26 cellular contexts compared by ENCODE assay signal in genomic region chr3:100516843-100517242, GRCh38. TPM values are rescaled to one million over a fixed set of nuclear protein-coding genes. Genes with fewer than 3 reads are reported as not detected.
A peak's percentile ranks its signal among the peaks of the same experiment; 100 is the strongest.
DNase-seq lines count a peak whose midpoint lies in the region; ATAC-seq, FAIRE-seq and TF ChIP-seq lines count a peak whose summit lies in the region.
"Had no signal": no experiment of that assay in that cellular context is flagged by ENCODE, and none has a peak within 500 bp of the region (broad histone marks: within the 10 kb centered on the region; RNA-seq: fewer than 3 reads in every experiment).

No MANE protein-coding gene starts in this region.

- intact Hi-C loops in right lobe of liver (cut with DNase I), result no loop called here
- intact Hi-C loops in HepG2 (cut with micrococcal nuclease; ENCODE audit: unreplicated experiment), result no loop called here

- H3K9me3 ChIP-seq in right lobe of liver (no peaks in the 10 kb centered on the region), HepG2 (ENCODE audit: low read length) (no peaks in the 10 kb centered on the region), hepatocyte (ENCODE audit: low read depth) (no peaks in the 10 kb centered on the region)
- H3K9me3 ChIP-seq: adrenal gland, heart right ventricle, lower lobe of right lung, neutrophil, stomach had no signal

- TF ChIP-seq POLR2A in right lobe of liver (IDR thresholded peaks at IDR 0.05) (no peak), HepG2 (IDR thresholded peaks at IDR 0.05; ENCODE audit: insufficient read depth in 1 of 2, low read depth in 2 of 2, low read length in 2 of 2) (no peak)

- H3K4me1 ChIP-seq in right lobe of liver (peaks cover 0 to 32% (median 11%) of the 10 kb centered on the region in 4 donors), HepG2 (ENCODE audit: insufficient read depth, low read length) (no peaks in the 10 kb centered on the region), hepatocyte (ENCODE audit: insufficient read depth) (no peaks in the 10 kb centered on the region)
- H3K4me1 ChIP-seq: adrenal gland, lower lobe of right lung, stomach had no signal

- no peaks in the 10 kb centered on the region for H3K27me3 ChIP-seq in right lobe of liver
- no peaks in the 10 kb centered on the region for H3K27me3 ChIP-seq in HepG2 (ENCODE audit: control insufficient read depth in 1 of 2, insufficient read depth in 2 of 2, low read length in 2 of 2)
- no peaks in the 10 kb centered on the region for H3K27me3 ChIP-seq in hepatocyte
- H3K27me3 ChIP-seq: adrenal gland, heart right ventricle, neutrophil, stomach had no signal

- TF ChIP-seq CTCF in right lobe of liver (IDR thresholded peaks at IDR 0.05) (no peak), HepG2 (CRISPR knock-in tag; IDR thresholded peaks at IDR 0.05) (no peak), astrocyte of the spinal cord (IDR thresholded peaks at IDR 0.05; ENCODE audit: low read depth, low read length) (no peak), hepatocyte (IDR thresholded peaks at IDR 0.05; ENCODE audit: poor library complexity) (no peak)

- no peak for FAIRE-seq in HepG2 (lab: Jason Lieb, UNC)
- FAIRE-seq: A204.1, GM12878, H54, RCC 7860 had no signal

- H4K20me1 ChIP-seq in HepG2 (ENCODE audit: insufficient read depth, low read length) (no peaks in the 10 kb centered on the region), hepatocyte (ENCODE audit: insufficient read depth, poor library complexity, severe bottlenecking) (no peaks in the 10 kb centered on the region)

- TF ChIP-seq RAD21 in HepG2 (CRISPR knock-in tag; IDR thresholded peaks at IDR 0.05), result no peak

- TF ChIP-seq EP300 in HepG2 (IDR thresholded peaks at IDR 0.05; ENCODE audit: low read depth in 2 of 2, low read length in 2 of 2), result no peak
- TF ChIP-seq EP300 in HepG2 (CRISPR knock-in tag; IDR thresholded peaks at IDR 0.05; ENCODE audit: borderline replicate concordance), result no peak

- no peak overlapping the region for H3K4me2 ChIP-seq in HepG2 (ENCODE audit: low read depth, low read length)
- H3K4me2 ChIP-seq in hepatocyte, result no peak overlapping the region

- H2AFZ ChIP-seq in HepG2 (ENCODE audit: low read length) (no peak overlapping the region), hepatocyte (no peak overlapping the region)

- peak overlapping the region in 2 of 3 donors; percentile 6 to 34 for H3K27ac ChIP-seq in right lobe of liver
- no peak overlapping the region for H3K27ac ChIP-seq in HepG2 (ENCODE audit: extremely low read length, insufficient read depth, low read length)
- peak overlapping the region; percentile 60 for H3K27ac ChIP-seq in hepatocyte
- H3K27ac ChIP-seq: adrenal gland, C4-2B, heart right ventricle, lower lobe of right lung, stomach had no signal

- in situ Hi-C loops in HepG2 (cut with HindIII; ENCODE audit: extremely low pct_ligation_motif_present, low pct_unique_long_range_greater_than_20kb), result no loop called here
- in situ Hi-C loops in astrocyte of the spinal cord (cut with HindIII; ENCODE audit: low sequenced_read_pairs), result no loop called here

- no peak overlapping the region for H3K9ac ChIP-seq in HepG2 (ENCODE audit: insufficient read depth, low read depth, low read length)

- ATAC-seq in right lobe of liver, result no peak
- no peak for ATAC-seq in HepG2
- ATAC-seq in HG02678 (IDR thresholded peaks at IDR 0.05; ENCODE audit: unreplicated experiment), result no peak
- ATAC-seq: GM12878, lower lobe of right lung, WTC11 had no signal

- CTCF ChIA-PET in HepG2 (lab: Yijun Ruan, JAX; ENCODE audit: low intra/inter-chr PET ratio, low total read pairs), result no interaction called here

- POLR2A ChIA-PET in HepG2 (lab: Yijun Ruan, JAX), result no interaction called here

- BruUV-seq in HepG2 (replicated peaks; lab: Mats Ljungman, UMichigan), result no TSS peak

- 83% methylated on average over 4 of the region's 4 CpGs for WGBS in right lobe of liver (ENCODE audit: insufficient coverage, low coverage, low lambda C conversion rate, missing lambda C conversion rate)
- 64% methylated on average over 4 of the region's 4 CpGs for WGBS in HepG2 (ENCODE audit: low lambda C conversion rate)
- WGBS in hepatocyte (ENCODE audit: low lambda C conversion rate, missing lambda C conversion rate), result 74% methylated on average over 4 of the region's 4 CpGs

- DNase-seq in right lobe of liver, result no peak
- DNase-seq in HepG2 (ENCODE audit: low spot score), result no peak
- peak; percentile 63 for DNase-seq in astrocyte of the spinal cord (ENCODE audit: low read depth, low spot score)
- no peak for DNase-seq in hepatocyte (ENCODE audit: low spot score)
- no peak for DNase-seq in NCI-H510A (lab: John Stamatoyannopoulos, UW)
- no peak for DNase-seq in activated CD4-positive, alpha-beta T cell treated with anti-CD3 and anti-CD28 coated beads for 1 hour
- DNase-seq in D341Med (ENCODE audit: low spot score), result no peak
- DNase-seq: activated CD4-positive, alpha-beta memory T cell treated with anti-CD3 and anti-CD28 coated beads for 36 hours; activated gamma-delta T cell treated with Interleukin-2 at 50 U/mL for 16 hours; adrenal gland; effector CD8-positive, alpha-beta T cell; GDM1; heart right ventricle; immature natural killer cell; lower lobe of right lung; NCI-H1105; NCI-H524; stomach had no signal

- H3K9me2 ChIP-seq in hepatocyte (replicated peaks; ENCODE audit: insufficient read depth), result no peaks in the 10 kb centered on the region

- H3K4me3 ChIP-seq in right lobe of liver (no peak overlapping the region), HepG2 (replicated peaks in 1 of 3; ENCODE audit: insufficient read depth in 1 of 3, low read depth in 2 of 3, low read length in 3 of 3) (no peak overlapping the region), astrocyte of the spinal cord (ENCODE audit: low read depth, low read length) (no peak overlapping the region), hepatocyte (no peak overlapping the region)
- H3K4me3 ChIP-seq: adrenal gland, GM12878, heart right ventricle, lower lobe of right lung, stomach had no signal

- H3K79me2 ChIP-seq in HepG2 (ENCODE audit: insufficient read depth, low read length) (no peaks in the 10 kb centered on the region), hepatocyte (peaks cover 4% of the 10 kb centered on the region)

- H3K36me3 ChIP-seq in right lobe of liver (no peaks in the 10 kb centered on the region), HepG2 (replicated peaks in 1 of 2; ENCODE audit: control insufficient read depth in 1 of 2, insufficient read depth in 2 of 2, low read length in 2 of 2) (peaks cover 0 to 6% of the 10 kb centered on the region in 2 experiments; a peak in 1 of 5 replicates), hepatocyte (replicated peaks; ENCODE audit: insufficient read depth, low read depth) (no peaks in the 10 kb centered on the region)
- H3K36me3 ChIP-seq: adrenal gland, heart right ventricle, lower lobe of right lung, neutrophil had no signal

TF ChIP-seq in HepG2, 621 proteins besides CTCF, POLR2A, EP300 and RAD21 (continues in another document):
- TF ChIP-seq ZFY (CRISPR knock-in tag; IDR thresholded peaks at IDR 0.05) (no peak), THAP11 (CRISPR knock-in tag; IDR thresholded peaks at IDR 0.05) (no peak), SUZ12 (IDR thresholded peaks at IDR 0.05; ENCODE audit: low read depth, low read length) (no peak), ZFP36L1 (CRISPR knock-in tag; IDR thresholded peaks at IDR 0.05) (no peak), ZBTB21 (CRISPR knock-in tag; IDR thresholded peaks at IDR 0.05) (no peak), ZUFSP (CRISPR knock-in tag; IDR thresholded peaks at IDR 0.05; ENCODE audit: borderline replicate concordance) (no peak), SSRP1 (CRISPR knock-in tag; IDR thresholded peaks at IDR 0.05) (no peak)

RNA-seq across cellular contexts. Expression of gene TMEM45A, which starts 24.4 kb away (rescaled TPM):
- total RNA-seq in right lobe of liver, result 100 to 1,000 TPM in 1 of 6 experiments, 10 to 100 TPM in 5; 47.9 to 189 (median 54.2) TPM
- total RNA-seq in HepG2 (2016; rRNA removed; fragmentation: Illumina TruSeq; extraction: Trizol), result 11.7 and 14.8 TPM in 2 replicates
- 12.3 and 13.1 TPM in 2 replicates for total RNA-seq in HepG2 (2016; cell fraction: cytosol; rRNA removed; fragmentation: Illumina TruSeq; extraction: Trizol; ENCODE audit: low read depth)
- 14.9 and 15.7 TPM in 2 replicates for total RNA-seq in HepG2 (2016; cell fraction: insoluble cytoplasmic fraction; rRNA removed; fragmentation: Illumina TruSeq; extraction: Trizol)
- total RNA-seq in HepG2 (2016; cell fraction: membrane; rRNA removed; fragmentation: Illumina TruSeq; extraction: Trizol), result 15.8 and 19.0 TPM in 2 replicates
- total RNA-seq in HepG2 (2016; cell fraction: nucleus; rRNA removed; fragmentation: Illumina TruSeq; extraction: Trizol), result 10.6 and 12.1 TPM in 2 replicates
- polyA plus RNA-seq in HepG2 (2011; rRNA removed), result 22.7 and 38.5 TPM in 2 replicates
- 20.6 and 27.2 TPM in 2 replicates for polyA plus RNA-seq in HepG2 (2011; cell fraction: cytosol; rRNA removed)
- 5.3 and 7.0 TPM in 2 replicates for polyA plus RNA-seq in HepG2 (2011; cell fraction: nucleus; rRNA removed)
- polyA plus RNA-seq in HepG2 (2012), result 18.8 and 51.5 TPM in 2 replicates
- 12.8 and 17.6 TPM in 2 replicates for polyA plus RNA-seq in HepG2 (2016; cell fraction: cytosol; fragmentation: Illumina TruSeq; extraction: Trizol; ENCODE audit: low read depth)
- polyA plus RNA-seq in HepG2 (2016; cell fraction: insoluble cytoplasmic fraction; fragmentation: Illumina TruSeq; extraction: Trizol; ENCODE audit: low read depth), result 11.9 and 14.7 TPM in 2 replicates
- 13.4 and 20.3 TPM in 2 replicates for polyA plus RNA-seq in HepG2 (2016; cell fraction: membrane; fragmentation: Illumina TruSeq; extraction: Trizol; ENCODE audit: low read depth)
- polyA plus RNA-seq in HepG2 (2016; cell fraction: nucleus; fragmentation: Illumina TruSeq; extraction: Trizol; ENCODE audit: insufficient read depth, low read depth), result 11.9 and 14.7 TPM in 2 replicates
- polyA minus RNA-seq in HepG2 (2011; rRNA and poly(A)+ RNA removed; ENCODE audit: low replicate concordance), result 10.5 and 24.5 TPM in 2 replicates
- 9.0 and 12.6 TPM in 2 replicates for polyA minus RNA-seq in HepG2 (2011; cell fraction: cytosol; rRNA and poly(A)+ RNA removed)
- 9.8 and 13.3 TPM in 2 replicates for polyA minus RNA-seq in HepG2 (2011; cell fraction: nucleus; rRNA and poly(A)+ RNA removed)
- 70.7 and 82.6 TPM in 2 replicates for total RNA-seq in hepatocyte
- polyA plus RNA-seq in hepatocyte, result 80.0 and 88.0 TPM in 2 replicates
